Comparison of ENCODE assay signal across 14 cellular contexts in genomic region chr2:234137400-234138014, GRCh38.
DNase-seq lines count a peak whose midpoint lies in the region; ATAC-seq and TF ChIP-seq lines count a peak whose summit lies in the region.
"Had no signal": no experiment of that assay in that cellular context is flagged by ENCODE, and none has a peak within 500 bp of the region (broad histone marks: within the 10 kb centered on the region; RNA-seq: fewer than 3 reads in every experiment).

No MANE protein-coding gene starts in this region.

- no peak overlapping the region for H3K4me2 ChIP-seq in DND-41 (ENCODE audit: insufficient read depth, low read length)

- WGBS in aorta, 2 donors: 72 to 74% methylated on average over 6 of the region's 6 CpGs

- no peaks in the 10 kb centered on the region for H3K79me2 ChIP-seq in DND-41 (ENCODE audit: insufficient read depth, low read length)

- DNase-seq in DND-41 (no peak), LHCN-M2 (ENCODE audit: low read depth) (peak; percentile 80), MCF 10A (ENCODE audit: unreplicated experiment) (peak; percentile 91), myocyte (ENCODE audit: low read depth) (peak; percentile 20), aorta (no peak), NCI-H2029 (lab: John Stamatoyannopoulos, UW) (no peak), GDM1 (lab: John Stamatoyannopoulos, UW) (no peak)
- DNase-seq: activated naive CD4-positive, alpha-beta T cell treated with Interleukin-2 at 50 U/mL for 16 hours; effector CD4-positive, alpha-beta T cell; NCI-H1092; OCI-M1; stimulated activated naive CD4-positive, alpha-beta T cell treated with Interleukin-2 at 50 U/mL for 16 hours had no signal

- no peaks in the 10 kb centered on the region for H3K27me3 ChIP-seq in DND-41 (ENCODE audit: insufficient read depth, low read length, poor library complexity)
- no peaks in the 10 kb centered on the region for H3K27me3 ChIP-seq in aorta (ENCODE audit: control insufficient read depth in 1 of 2, insufficient read depth in 2 of 2, low read length in 1 of 2)

- BruUV-seq in MCF 10A (replicated peaks; lab: Mats Ljungman, UMichigan): no TSS peak

- H3K27ac Mint-ChIP-seq in MCF 10A (ENCODE audit: low read depth, unreplicated experiment): no peak overlapping the region
- H3K27ac Mint-ChIP-seq: WTC11 had no signal

- H3K4me1 ChIP-seq in DND-41 (ENCODE audit: insufficient read depth, low read length) (peaks cover 31% of the 10 kb centered on the region), aorta (ENCODE audit: control insufficient read depth in 1 of 2, insufficient read depth in 2 of 2, low read length in 2 of 2) (no peaks in the 10 kb centered on the region)

- H3K4me1 Mint-ChIP-seq in MCF 10A (ENCODE audit: insufficient read depth, unreplicated experiment): peaks cover 32% of the 10 kb centered on the region

- peaks cover 1% of the 10 kb centered on the region for H3K9me3 Mint-ChIP-seq in MCF 10A (ENCODE audit: unreplicated experiment)

- H3K9me3 ChIP-seq in DND-41 (ENCODE audit: insufficient read depth, low read length, severe bottlenecking) (no peaks in the 10 kb centered on the region), aorta (ENCODE audit: control insufficient read depth, low read length) (no peaks in the 10 kb centered on the region)

- CTCF ChIA-PET in MCF 10A (lab: Yijun Ruan, JAX): interaction anchor here (0.6 to 3.7 kb wide), 6 partner anchors 35 to 407 kb away, joined by 3 to 40 read pairs (median 12); partner anchors contain the start of gene ARL4C

- H3K36me3 Mint-ChIP-seq in MCF 10A (ENCODE audit: insufficient read depth, unreplicated experiment): no peaks in the 10 kb centered on the region
- H3K36me3 Mint-ChIP-seq: WTC11 had no signal

- no peaks in the 10 kb centered on the region for H4K20me1 ChIP-seq in DND-41 (ENCODE audit: insufficient read depth, low read length)

- H3K27ac ChIP-seq in DND-41 (ENCODE audit: low read length): peak overlapping the region; percentile 52
- H3K27ac ChIP-seq in aorta (ENCODE audit: low read depth in 1 of 2, low read length in 2 of 2): no peak overlapping the region

- POLR2A ChIA-PET in MCF 10A (lab: Yijun Ruan, JAX): interaction anchor here (0.6 to 3.3 kb wide), 9 partner anchors 12 to 1587 kb away, joined by 3 to 26 read pairs (median 3); partner anchors contain the start of genes ARL4C, EIF4E2 and TIGD1

- ATAC-seq in DND-41 (ENCODE audit: insufficient read depth, low read depth) (no peak), GM21526 (IDR thresholded peaks at IDR 0.05; ENCODE audit: low FRiP score, unreplicated experiment) (no peak), aorta (ENCODE audit: low FRiP score) (no peak)
- ATAC-seq: WTC11 had no signal

- TF ChIP-seq CTCF in DND-41 (IDR thresholded peaks at IDR 0.05; ENCODE audit: borderline replicate concordance, extremely low read depth, low read length, poor library complexity, severe bottlenecking) (no peak), MCF 10A (IDR thresholded peaks at IDR 0.05; ENCODE audit: unreplicated experiment) (no peak)

- H3K36me3 ChIP-seq in DND-41 (ENCODE audit: insufficient read depth, low read length) (no peaks in the 10 kb centered on the region), aorta (ENCODE audit: control insufficient read depth in 1 of 2, insufficient read depth in 2 of 2, low read length in 1 of 2) (no peaks in the 10 kb centered on the region)

- no peak overlapping the region for H3K4me3 Mint-ChIP-seq in MCF 10A (ENCODE audit: unreplicated experiment)
- H3K4me3 Mint-ChIP-seq: WTC11 had no signal

- H2AFZ ChIP-seq in DND-41 (ENCODE audit: low read depth, low read length): no peak overlapping the region

- no peak overlapping the region for H3K4me3 ChIP-seq in DND-41 (ENCODE audit: low read depth in 1 of 2, low read length in 2 of 2)
- no peak overlapping the region for H3K4me3 ChIP-seq in aorta (ENCODE audit: low read length in 2 of 2)

- no peaks in the 10 kb centered on the region for H3K27me3 Mint-ChIP-seq in MCF 10A (ENCODE audit: insufficient read depth, unreplicated experiment)

- H3K9ac ChIP-seq in DND-41 (ENCODE audit: low read depth, low read length): no peak overlapping the region

- intact Hi-C loops in MCF 10A (cut with micrococcal nuclease) (loop anchor here (10.0 kb wide), 1 partner anchor 977 kb away; no protein-coding TSS in a partner anchor), aorta (cut with DNase I) (loop anchor here (5.0 to 10.0 kb wide), 3 partner anchors 360 to 410 kb away; partner anchors contain the start of gene ARL4C (in 1 of the 2))

Comparison
In these comparisons a context has a peak if more than half of its experiments do, and no peak if none do; other contexts are left out.
1. DNase-seq: peak in LHCN-M2 (single experiment), MCF 10A (single experiment) and myocyte (single experiment); none in DND-41 (single experiment), aorta (0 of 2), NCI-H2029 (single experiment) and GDM1 (single experiment).